23 cellular contexts compared by ENCODE assay signal in the genomic region with DNA sequence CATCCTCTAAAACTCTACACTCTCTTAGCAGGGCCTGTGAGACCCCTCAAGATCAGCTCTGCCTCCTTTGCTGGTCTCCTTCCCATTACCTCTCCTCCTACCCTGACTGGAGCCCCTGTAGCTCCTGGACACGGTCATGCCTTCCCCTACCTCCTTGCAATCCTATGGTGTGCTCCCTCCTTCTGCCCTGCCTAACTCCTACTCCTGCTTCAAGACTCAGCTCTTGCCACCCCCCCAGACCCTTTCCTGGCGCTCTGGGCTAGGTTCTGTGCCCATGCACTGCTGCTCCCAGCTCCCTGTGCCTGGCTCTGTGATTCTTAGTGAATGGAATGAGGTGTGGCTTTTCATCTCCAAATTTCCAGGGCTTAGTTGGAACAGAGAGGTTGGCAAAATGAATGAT. TPM values are rescaled to one million over a fixed set of nuclear protein-coding genes. Genes with fewer than 3 reads are reported as not detected.
DNase-seq lines count a peak whose midpoint lies in the region; ATAC-seq, FAIRE-seq and TF ChIP-seq lines count a peak whose summit lies in the region.
"Had no signal": no experiment of that assay in that cellular context is flagged by ENCODE, and none has a peak within 500 bp of the region (broad histone marks: within the 10 kb centered on the region; RNA-seq: fewer than 3 reads in every experiment).

No MANE protein-coding gene starts in this region.

- H3K4me3 ChIP-seq in HepG2 (replicated peaks in 1 of 3; ENCODE audit: insufficient read depth in 1 of 3, low read depth in 2 of 3, low read length in 3 of 3) (no peak overlapping the region), right lobe of liver (no peak overlapping the region), PC-3 (ENCODE audit: low read length) (no peak overlapping the region), stomach (no peak overlapping the region)
- H3K4me3 ChIP-seq: A549; BLaER1 treated with 17β-estradiol and CSF1 and Interleukin-3, amounts not matched to agents 10 nM and 100 nM had no signal

- no peak overlapping the region for H2AFZ ChIP-seq in HepG2 (ENCODE audit: low read length)
- H2AFZ ChIP-seq in PC-3 (ENCODE audit: low read length) = 0 out of 2 replicates have a peak overlapping the region, but pooled peaks have one; percentile 19

- TF ChIP-seq POLR2A in HepG2 (IDR thresholded peaks at IDR 0.05; ENCODE audit: insufficient read depth in 1 of 2, low read depth in 2 of 2, low read length in 2 of 2) (no peak), right lobe of liver (IDR thresholded peaks at IDR 0.05) (no peak), stomach (IDR thresholded peaks at IDR 0.05) (no peak)

- H3K27ac Mint-ChIP-seq in dendritic cell treated with granulocyte-macrophage colony-stimulating factor and Interleukin-4, amounts not matched to agents 40 ng/mL and 50 ng/mL, for 4 days = peak overlapping the region; percentile 7
- H3K27ac Mint-ChIP-seq in osteocyte (ENCODE audit: unreplicated experiment) = no peak overlapping the region
- H3K27ac Mint-ChIP-seq: CD8-positive, alpha-beta T cell had no signal

- ATAC-seq in HepG2 (no peak), right lobe of liver (no peak), PC-3 (no peak), Right ventricle myocardium inferior (no peak)
- ATAC-seq: A549; CD8-positive, alpha-beta T cell had no signal

- no peaks in the 10 kb centered on the region for H3K9me3 ChIP-seq in HepG2 (ENCODE audit: low read length)
- H3K9me3 ChIP-seq in right lobe of liver = no peaks in the 10 kb centered on the region
- no peaks in the 10 kb centered on the region for H3K9me3 ChIP-seq in PC-3 (ENCODE audit: low read length)
- H3K9me3 ChIP-seq in stomach = no peaks in the 10 kb centered on the region
- H3K9me3 ChIP-seq: A549, BE2C, Caco-2 had no signal

- intact Hi-C loops in HepG2 (cut with micrococcal nuclease; ENCODE audit: unreplicated experiment) (loop anchor here (5.0 kb wide), 1 partner anchor 43 kb away; the partner anchor contains the start of gene MPHOSPH8), right lobe of liver (cut with DNase I) (no loop called here), PC-3 (cut with micrococcal nuclease) (loop anchor here (5.0 kb wide), 1 partner anchor 347 kb away; no protein-coding TSS in a partner anchor), Right ventricle myocardium inferior (cut with DNase I) (no loop called here), stomach (cut with DNase I; ENCODE audit: low total_unique reads) (no loop called here)
- intact Hi-C loops in dendritic cell treated with granulocyte-macrophage colony-stimulating factor and Interleukin-4, amounts not matched to agents 40 ng/mL and 50 ng/mL, for 4 days (cut with micrococcal nuclease) = no loop called here

- TF ChIP-seq CTCF in HepG2 (CRISPR knock-in tag; IDR thresholded peaks at IDR 0.05) (no peak), right lobe of liver (IDR thresholded peaks at IDR 0.05) (no peak), PC-3 (conservative IDR thresholded peaks at IDR 0.05; ENCODE audit: low read depth, low read length) (no peak), osteocyte (IDR thresholded peaks at IDR 0.05) (no peak), stomach (IDR thresholded peaks at IDR 0.05) (no peak)

- no peaks in the 10 kb centered on the region for H3K79me2 ChIP-seq in HepG2 (ENCODE audit: insufficient read depth, low read length)
- no peaks in the 10 kb centered on the region for H3K79me2 ChIP-seq in PC-3 (ENCODE audit: low read length)

- H3K27me3 ChIP-seq in HepG2 (ENCODE audit: control insufficient read depth in 1 of 2, insufficient read depth in 2 of 2, low read length in 2 of 2) = no peaks in the 10 kb centered on the region
- H3K27me3 ChIP-seq in right lobe of liver = no peaks in the 10 kb centered on the region
- no peaks in the 10 kb centered on the region for H3K27me3 ChIP-seq in PC-3 (ENCODE audit: low read length)
- no peaks in the 10 kb centered on the region for H3K27me3 ChIP-seq in stomach
- H3K27me3 ChIP-seq: BE2C; BLaER1 treated with 17β-estradiol and CSF1 and Interleukin-3, amounts not matched to agents 10 nM and 100 nM had no signal

- in situ Hi-C loops in HepG2 (cut with HindIII; ENCODE audit: extremely low pct_ligation_motif_present, low pct_unique_long_range_greater_than_20kb) = no loop called here

- H3K9me2 ChIP-seq in PC-3 (replicated peaks; ENCODE audit: low read length) = no peaks in the 10 kb centered on the region

- peaks cover 51% of the 10 kb centered on the region for H3K4me1 ChIP-seq in HepG2 (ENCODE audit: insufficient read depth, low read length)
- H3K4me1 ChIP-seq in right lobe of liver = peaks cover 0 to 4% (median 0%) of the 10 kb centered on the region in 4 donors
- H3K4me1 ChIP-seq in PC-3 (ENCODE audit: insufficient read depth, low read length) = peaks cover 14% of the 10 kb centered on the region; the same call in 1 of the 2 replicates
- H3K4me1 ChIP-seq in stomach = peaks cover 0 to 14% (median 4%) of the 10 kb centered on the region in 4 donors
- H3K4me1 ChIP-seq: BE2C had no signal

- no peaks in the 10 kb centered on the region for H3F3A ChIP-seq in PC-3 (ENCODE audit: low read length, unreplicated experiment)

- peaks cover 4% of the 10 kb centered on the region for H3K36me3 Mint-ChIP-seq in dendritic cell treated with granulocyte-macrophage colony-stimulating factor and Interleukin-4, amounts not matched to agents 40 ng/mL and 50 ng/mL, for 4 days (ENCODE audit: low read depth)
- H3K36me3 Mint-ChIP-seq in osteocyte (ENCODE audit: unreplicated experiment) = no peaks in the 10 kb centered on the region
- H3K36me3 Mint-ChIP-seq: CD8-positive, alpha-beta T cell had no signal

- CTCF ChIA-PET in HepG2 (lab: Yijun Ruan, JAX; ENCODE audit: low intra/inter-chr PET ratio, low total read pairs) (no interaction called here), PC-3 (lab: Charles Lee) (no interaction called here)

- no peak overlapping the region for H3K27ac ChIP-seq in HepG2 (ENCODE audit: extremely low read length, insufficient read depth, low read length)
- no peak overlapping the region for H3K27ac ChIP-seq in right lobe of liver
- H3K27ac ChIP-seq in PC-3 (ENCODE audit: low read length) = no peak overlapping the region
- no peak overlapping the region for H3K27ac ChIP-seq in stomach
- H3K27ac ChIP-seq: A549; BLaER1 treated with 17β-estradiol and CSF1 and Interleukin-3, amounts not matched to agents 10 nM and 100 nM had no signal

- peaks cover 27% of the 10 kb centered on the region for H3K4me1 Mint-ChIP-seq in dendritic cell treated with granulocyte-macrophage colony-stimulating factor and Interleukin-4, amounts not matched to agents 40 ng/mL and 50 ng/mL, for 4 days (ENCODE audit: low read depth)
- H3K4me1 Mint-ChIP-seq in osteocyte (ENCODE audit: unreplicated experiment) = peaks cover 3% of the 10 kb centered on the region

- peak overlapping the region; percentile 39; the same call in 1 of the 2 replicates for H3K4me2 ChIP-seq in HepG2 (ENCODE audit: low read depth, low read length)
- H3K4me2 ChIP-seq in PC-3 (ENCODE audit: low read length) = no peak overlapping the region
- H3K4me2 ChIP-seq: A549; BLaER1 treated with 17β-estradiol and CSF1 and Interleukin-3, amounts not matched to agents 10 nM and 100 nM had no signal

- DNase-seq in HepG2 (ENCODE audit: low spot score) (no peak), right lobe of liver (no peak), PC-3 (no peak), osteocyte (ENCODE audit: extremely low spot score, unreplicated experiment) (peak; percentile 64), Right ventricle myocardium inferior (ENCODE audit: missing footprints) (no peak), stomach (no peak), SW480 (ENCODE audit: low spot score) (no peak)
- DNase-seq: 8988T; ACHN; AML-193; BE2C; CD8-positive, alpha-beta T cell; DMS153; DND-41; H7; HCEC 1CT had no signal

- TF ChIP-seq RAD21 in HepG2 (CRISPR knock-in tag; IDR thresholded peaks at IDR 0.05) = no peak

- H3K27me3 Mint-ChIP-seq in dendritic cell treated with granulocyte-macrophage colony-stimulating factor and Interleukin-4, amounts not matched to agents 40 ng/mL and 50 ng/mL, for 4 days = peaks cover 18% of the 10 kb centered on the region
- H3K27me3 Mint-ChIP-seq in osteocyte (ENCODE audit: unreplicated experiment) = peaks cover 9% of the 10 kb centered on the region

- H3K9me3 Mint-ChIP-seq in dendritic cell treated with granulocyte-macrophage colony-stimulating factor and Interleukin-4, amounts not matched to agents 40 ng/mL and 50 ng/mL, for 4 days = peaks cover 9% of the 10 kb centered on the region
- no peaks in the 10 kb centered on the region for H3K9me3 Mint-ChIP-seq in osteocyte (ENCODE audit: unreplicated experiment)
- H3K9me3 Mint-ChIP-seq: CD8-positive, alpha-beta T cell had no signal

- no TSS peak for BruUV-seq in HepG2 (replicated peaks; lab: Mats Ljungman, UMichigan)
- no TSS peak for BruUV-seq in PC-3 (replicated peaks; lab: Mats Ljungman, UMichigan)

- 26% methylated on average over 2 of the region's 2 CpGs for WGBS in HepG2 (ENCODE audit: low lambda C conversion rate)
- WGBS in right lobe of liver (ENCODE audit: insufficient coverage, low coverage, low lambda C conversion rate, missing lambda C conversion rate) = 40% methylated on average over 2 of the region's 2 CpGs
- 58 to 70% (median 69%) methylated on average over 2 of the region's 2 CpGs for WGBS in stomach, 5 donors

- H3K9ac ChIP-seq in HepG2 (ENCODE audit: insufficient read depth, low read depth, low read length) = no peak overlapping the region
- H3K9ac ChIP-seq in PC-3 (ENCODE audit: low read length) = no peak overlapping the region
- H3K9ac ChIP-seq: BLaER1 treated with 17β-estradiol and CSF1 and Interleukin-3, amounts not matched to agents 10 nM and 100 nM had no signal

- POLR2A ChIA-PET in HepG2 (lab: Yijun Ruan, JAX) (no interaction called here), PC-3 (lab: Charles Lee; ENCODE audit: unreplicated experiment) (no interaction called here)

- no peaks in the 10 kb centered on the region for H4K20me1 ChIP-seq in HepG2 (ENCODE audit: insufficient read depth, low read length)
- H4K20me1 ChIP-seq in PC-3 (ENCODE audit: low read length) = no peaks in the 10 kb centered on the region
- H4K20me1 ChIP-seq: BLaER1 treated with 17β-estradiol and CSF1 and Interleukin-3, amounts not matched to agents 10 nM and 100 nM had no signal

- no peak for FAIRE-seq in HepG2 (lab: Jason Lieb, UNC)
- FAIRE-seq: A549, G401.6, GM12892, H1 had no signal

- H3K4me3 Mint-ChIP-seq in dendritic cell treated with granulocyte-macrophage colony-stimulating factor and Interleukin-4, amounts not matched to agents 40 ng/mL and 50 ng/mL, for 4 days = no peak overlapping the region
- no peak overlapping the region for H3K4me3 Mint-ChIP-seq in osteocyte (ENCODE audit: unreplicated experiment)
- H3K4me3 Mint-ChIP-seq: CD8-positive, alpha-beta T cell had no signal

- TF ChIP-seq EP300 in HepG2 (IDR thresholded peaks at IDR 0.05; ENCODE audit: low read depth in 2 of 2, low read length in 2 of 2) = no peak
- no peak for TF ChIP-seq EP300 in HepG2 (CRISPR knock-in tag; IDR thresholded peaks at IDR 0.05; ENCODE audit: borderline replicate concordance)
- TF ChIP-seq EP300 in stomach (IDR thresholded peaks at IDR 0.05) = no peak

- H3K36me3 ChIP-seq in HepG2 (replicated peaks in 1 of 2; ENCODE audit: control insufficient read depth in 1 of 2, insufficient read depth in 2 of 2, low read length in 2 of 2) (no peaks in the 10 kb centered on the region), right lobe of liver (no peaks in the 10 kb centered on the region), PC-3 (ENCODE audit: low read depth, low read length) (no peaks in the 10 kb centered on the region), stomach (no peaks in the 10 kb centered on the region)
- H3K36me3 ChIP-seq: BE2C; BLaER1 treated with 17β-estradiol and CSF1 and Interleukin-3, amounts not matched to agents 10 nM and 100 nM had no signal

RNA-seq across cellular contexts. Expression of gene TPTE2, which starts 28.0 kb away (rescaled TPM):
- not detected in 2 replicates for total RNA-seq in HepG2 (2016; rRNA removed; fragmentation: Illumina TruSeq; extraction: Trizol)
- total RNA-seq in HepG2 (2016; cell fraction: cytosol; rRNA removed; fragmentation: Illumina TruSeq; extraction: Trizol; ENCODE audit: low read depth) = not detected in 2 replicates
- total RNA-seq in HepG2 (2016; cell fraction: insoluble cytoplasmic fraction; rRNA removed; fragmentation: Illumina TruSeq; extraction: Trizol) = not detected in 2 replicates
- total RNA-seq in HepG2 (2016; cell fraction: membrane; rRNA removed; fragmentation: Illumina TruSeq; extraction: Trizol) = not detected in 2 replicates
- total RNA-seq in HepG2 (2016; cell fraction: nucleus; rRNA removed; fragmentation: Illumina TruSeq; extraction: Trizol) = not detected in 2 replicates
- polyA plus RNA-seq in HepG2 (2011; rRNA removed) = 0.07 and 0.20 TPM in 2 replicates
- polyA plus RNA-seq in HepG2 (2011; cell fraction: cytosol; rRNA removed) = not detected in 2 replicates
- 0.14 and 0.16 TPM in 2 replicates for polyA plus RNA-seq in HepG2 (2011; cell fraction: nucleus; rRNA removed)
- 0.21 TPM in 1 of 2 replicates, not detected in the other for polyA plus RNA-seq in HepG2 (2012)
- not detected in 2 replicates for polyA plus RNA-seq in HepG2 (2016; cell fraction: cytosol; fragmentation: Illumina TruSeq; extraction: Trizol; ENCODE audit: low read depth)
- not detected in 2 replicates for polyA plus RNA-seq in HepG2 (2016; cell fraction: insoluble cytoplasmic fraction; fragmentation: Illumina TruSeq; extraction: Trizol; ENCODE audit: low read depth)
- polyA plus RNA-seq in HepG2 (2016; cell fraction: membrane; fragmentation: Illumina TruSeq; extraction: Trizol; ENCODE audit: low read depth) = not detected in 2 replicates
- polyA plus RNA-seq in HepG2 (2016; cell fraction: nucleus; fragmentation: Illumina TruSeq; extraction: Trizol; ENCODE audit: insufficient read depth, low read depth) = 0.29 TPM in 1 of 2 replicates, not detected in the other
- polyA minus RNA-seq in HepG2 (2011; rRNA and poly(A)+ RNA removed; ENCODE audit: low replicate concordance) = not detected in 2 replicates
- not detected in 2 replicates for polyA minus RNA-seq in HepG2 (2011; cell fraction: cytosol; rRNA and poly(A)+ RNA removed)
- polyA minus RNA-seq in HepG2 (2011; cell fraction: nucleus; rRNA and poly(A)+ RNA removed) = not detected in 2 replicates
- total RNA-seq in right lobe of liver = not detected
- total RNA-seq in PC-3 (2014; rRNA removed) = not detected in 2 replicates
- total RNA-seq in osteocyte = not detected in 2 replicates
- total RNA-seq in Right ventricle myocardium inferior = not detected
- 1 to 10 TPM in 1 of 5 donors, not detected in 4; 1.2 TPM for total RNA-seq in stomach
- not detected for polyA plus RNA-seq in stomach
- total RNA-seq: Caco-2; CD8-positive, alpha-beta T cell; H1; H7 had no signal
- polyA plus RNA-seq: A549, H1 had no signal

RNA-seq across cellular contexts. Expression of gene MPHOSPH8, which starts 44.1 kb away (rescaled TPM):
- total RNA-seq in HepG2 (2016; rRNA removed; fragmentation: Illumina TruSeq; extraction: Trizol) (20.9 and 27.6 TPM in 2 replicates), right lobe of liver (10 to 100 TPM in 4 of 6 experiments, 1 to 10 TPM in 2; 7.3 to 15.4 (median 10.2) TPM), PC-3 (2014; rRNA removed) (13.3 and 16.1 TPM in 2 replicates), osteocyte (32.2 and 32.7 TPM in 2 replicates), Right ventricle myocardium inferior (25.0 TPM), stomach (10 to 100 TPM; 22.2 to 69.2 (median 28.5) TPM)
- total RNA-seq in HepG2 (2016; cell fraction: cytosol; rRNA removed; fragmentation: Illumina TruSeq; extraction: Trizol; ENCODE audit: low read depth) = 5.8 and 6.9 TPM in 2 replicates
- total RNA-seq in HepG2 (2016; cell fraction: insoluble cytoplasmic fraction; rRNA removed; fragmentation: Illumina TruSeq; extraction: Trizol) = 20.3 and 27.2 TPM in 2 replicates
- 9.7 and 10.4 TPM in 2 replicates for total RNA-seq in HepG2 (2016; cell fraction: membrane; rRNA removed; fragmentation: Illumina TruSeq; extraction: Trizol)
- total RNA-seq in HepG2 (2016; cell fraction: nucleus; rRNA removed; fragmentation: Illumina TruSeq; extraction: Trizol) = 18.4 and 21.3 TPM in 2 replicates
- polyA plus RNA-seq in HepG2 (2011; rRNA removed) (17.3 and 17.8 TPM in 2 replicates), stomach (10 to 100 TPM; 15.1 to 51.3 (median 17.4) TPM)
- 6.9 and 9.8 TPM in 2 replicates for polyA plus RNA-seq in HepG2 (2011; cell fraction: cytosol; rRNA removed)
- 25.9 and 34.4 TPM in 2 replicates for polyA plus RNA-seq in HepG2 (2011; cell fraction: nucleus; rRNA removed)
- polyA plus RNA-seq in HepG2 (2012) = 26.5 and 26.8 TPM in 2 replicates
- 1.7 and 2.0 TPM in 2 replicates for polyA plus RNA-seq in HepG2 (2016; cell fraction: cytosol; fragmentation: Illumina TruSeq; extraction: Trizol; ENCODE audit: low read depth)
- polyA plus RNA-seq in HepG2 (2016; cell fraction: insoluble cytoplasmic fraction; fragmentation: Illumina TruSeq; extraction: Trizol; ENCODE audit: low read depth) = 26.1 and 27.7 TPM in 2 replicates
- polyA plus RNA-seq in HepG2 (2016; cell fraction: membrane; fragmentation: Illumina TruSeq; extraction: Trizol; ENCODE audit: low read depth) = 3.9 and 4.4 TPM in 2 replicates
- 40.7 and 42.0 TPM in 2 replicates for polyA plus RNA-seq in HepG2 (2016; cell fraction: nucleus; fragmentation: Illumina TruSeq; extraction: Trizol; ENCODE audit: insufficient read depth, low read depth)
- 3.8 and 8.2 TPM in 2 replicates for polyA minus RNA-seq in HepG2 (2011; rRNA and poly(A)+ RNA removed; ENCODE audit: low replicate concordance)
- 4.9 and 8.0 TPM in 2 replicates for polyA minus RNA-seq in HepG2 (2011; cell fraction: cytosol; rRNA and poly(A)+ RNA removed)
- 19.4 and 29.7 TPM in 2 replicates for polyA minus RNA-seq in HepG2 (2011; cell fraction: nucleus; rRNA and poly(A)+ RNA removed)

Comparison
In these comparisons a context has a peak if more than half of its experiments do, and no peak if none do; other contexts are left out.
1. intact Hi-C loops: an anchor here in HepG2 (5.0 kb wide) and PC-3 (5.0 kb wide); none called in right lobe of liver, dendritic cell treated with granulocyte-macrophage colony-stimulating factor and Interleukin-4, amounts not matched to agents 40 ng/mL and 50 ng/mL, for 4 days, Right ventricle myocardium inferior and stomach.